ENCODE assay signal across 2 cellular contexts in the genomic region with DNA sequence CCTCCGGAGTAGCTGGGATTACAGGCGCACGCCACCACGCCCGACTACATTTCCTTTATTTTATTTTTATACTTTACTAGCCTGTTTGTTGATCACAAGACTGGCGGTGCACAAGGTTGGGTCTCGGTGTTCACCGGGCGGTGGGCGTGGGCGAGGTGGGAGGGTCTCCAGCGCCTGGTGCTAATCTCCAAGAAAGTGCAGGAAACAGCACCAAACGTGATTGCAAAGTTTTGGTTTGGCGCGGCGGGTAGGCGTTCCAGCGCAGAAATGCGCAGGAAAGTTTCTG.
TF ChIP-seq lines count a peak whose summit lies in the region.

No MANE protein-coding gene starts in this region.

TF ChIP-seq in IMR-90, 13 proteins besides CTCF, POLR2A, EP300 and RAD21:
- TF ChIP-seq, protein P1, sequence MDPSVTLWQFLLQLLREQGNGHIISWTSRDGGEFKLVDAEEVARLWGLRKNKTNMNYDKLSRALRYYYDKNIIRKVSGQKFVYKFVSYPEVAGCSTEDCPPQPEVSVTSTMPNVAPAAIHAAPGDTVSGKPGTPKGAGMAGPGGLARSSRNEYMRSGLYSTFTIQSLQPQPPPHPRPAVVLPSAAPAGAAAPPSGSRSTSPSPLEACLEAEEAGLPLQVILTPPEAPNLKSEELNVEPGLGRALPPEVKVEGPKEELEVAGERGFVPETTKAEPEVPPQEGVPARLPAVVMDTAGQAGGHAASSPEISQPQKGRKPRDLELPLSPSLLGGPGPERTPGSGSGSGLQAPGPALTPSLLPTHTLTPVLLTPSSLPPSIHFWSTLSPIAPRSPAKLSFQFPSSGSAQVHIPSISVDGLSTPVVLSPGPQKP (IDR thresholded peaks at IDR 0.05; ENCODE audit: borderline replicate concordance, low read depth, low read length) = no peak
- no peak for TF ChIP-seq MAZ (IDR thresholded peaks at IDR 0.05; ENCODE audit: borderline replicate concordance, low read depth, low read length)
- TF ChIP-seq MAFK (IDR thresholded peaks at IDR 0.05; ENCODE audit: low read depth, low read length) = no peak

TF ChIP-seq in neural cell, 6 proteins besides CTCF, POLR2A, EP300 and RAD21 (continued from another document):
- TF ChIP-seq, protein P2, sequence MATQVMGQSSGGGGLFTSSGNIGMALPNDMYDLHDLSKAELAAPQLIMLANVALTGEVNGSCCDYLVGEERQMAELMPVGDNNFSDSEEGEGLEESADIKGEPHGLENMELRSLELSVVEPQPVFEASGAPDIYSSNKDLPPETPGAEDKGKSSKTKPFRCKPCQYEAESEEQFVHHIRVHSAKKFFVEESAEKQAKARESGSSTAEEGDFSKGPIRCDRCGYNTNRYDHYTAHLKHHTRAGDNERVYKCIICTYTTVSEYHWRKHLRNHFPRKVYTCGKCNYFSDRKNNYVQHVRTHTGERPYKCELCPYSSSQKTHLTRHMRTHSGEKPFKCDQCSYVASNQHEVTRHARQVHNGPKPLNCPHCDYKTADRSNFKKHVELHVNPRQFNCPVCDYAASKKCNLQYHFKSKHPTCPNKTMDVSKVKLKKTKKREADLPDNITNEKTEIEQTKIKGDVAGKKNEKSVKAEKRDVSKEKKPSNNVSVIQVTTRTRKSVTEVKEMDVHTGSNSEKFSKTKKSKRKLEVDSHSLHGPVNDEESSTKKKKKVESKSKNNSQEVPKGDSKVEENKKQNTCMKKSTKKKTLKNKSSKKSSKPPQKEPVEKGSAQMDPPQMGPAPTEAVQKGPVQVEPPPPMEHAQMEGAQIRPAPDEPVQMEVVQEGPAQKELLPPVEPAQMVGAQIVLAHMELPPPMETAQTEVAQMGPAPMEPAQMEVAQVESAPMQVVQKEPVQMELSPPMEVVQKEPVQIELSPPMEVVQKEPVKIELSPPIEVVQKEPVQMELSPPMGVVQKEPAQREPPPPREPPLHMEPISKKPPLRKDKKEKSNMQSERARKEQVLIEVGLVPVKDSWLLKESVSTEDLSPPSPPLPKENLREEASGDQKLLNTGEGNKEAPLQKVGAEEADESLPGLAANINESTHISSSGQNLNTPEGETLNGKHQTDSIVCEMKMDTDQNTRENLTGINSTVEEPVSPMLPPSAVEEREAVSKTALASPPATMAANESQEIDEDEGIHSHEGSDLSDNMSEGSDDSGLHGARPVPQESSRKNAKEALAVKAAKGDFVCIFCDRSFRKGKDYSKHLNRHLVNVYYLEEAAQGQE (IDR thresholded peaks at IDR 0.05; ENCODE audit: borderline replicate concordance) = no peak
- TF ChIP-seq MXI1 (conservative IDR thresholded peaks at IDR 0.05; ENCODE audit: poor library complexity, severe bottlenecking) = no peak
